9 cellular contexts compared by ENCODE assay signal in genomic region chr11:34633990-34634725, GRCh38. TPM values are rescaled to one million over a fixed set of nuclear protein-coding genes. Genes with fewer than 3 reads are reported as not detected.
DNase-seq lines count a peak whose midpoint lies in the region; ATAC-seq lines count a peak whose summit lies in the region.
"Had no signal": no experiment of that assay in that cellular context is flagged by ENCODE, and none has a peak within 500 bp of the region (broad histone marks: within the 10 kb centered on the region; RNA-seq: fewer than 3 reads in every experiment).

No MANE protein-coding gene starts in this region.

- H3K27me3 Mint-ChIP-seq in T-cell = no peaks in the 10 kb centered on the region
- no peaks in the 10 kb centered on the region for H3K27me3 Mint-ChIP-seq in memory B cell
- H3K27me3 Mint-ChIP-seq in activated T-helper 1 cell treated with anti-CD3 and anti-CD28 coated beads, Interleukin-12 subunit alpha, Interleukin-12 subunit beta, Interleukin-2, Interleukin-4 antibody, amounts not matched to agents 30 ng/mL and 10 ng/mL and 1 ng/mL, durations not matched to agents 14 hours and 24 hours and 36 hours (ENCODE audit: insufficient read depth) = peaks cover 32% of the 10 kb centered on the region

- H3K36me3 Mint-ChIP-seq in T-cell = no peaks in the 10 kb centered on the region
- H3K36me3 Mint-ChIP-seq in memory B cell = no peaks in the 10 kb centered on the region
- H3K36me3 Mint-ChIP-seq in activated T-helper 1 cell treated with anti-CD3 and anti-CD28 coated beads, Interleukin-12 subunit alpha, Interleukin-12 subunit beta, Interleukin-2, Interleukin-4 antibody, amounts not matched to agents 30 ng/mL and 10 ng/mL and 1 ng/mL, durations not matched to agents 14 hours and 24 hours and 36 hours (ENCODE audit: low read depth) = no peaks in the 10 kb centered on the region

- peaks cover 9 to 16% (median 11%) of the 10 kb centered on the region in 3 donors for H3K4me1 Mint-ChIP-seq in T-cell
- peaks cover 14% of the 10 kb centered on the region for H3K4me1 Mint-ChIP-seq in memory B cell
- H3K4me1 Mint-ChIP-seq in activated T-helper 1 cell treated with anti-CD3 and anti-CD28 coated beads, Interleukin-12 subunit alpha, Interleukin-12 subunit beta, Interleukin-2, Interleukin-4 antibody, amounts not matched to agents 30 ng/mL and 10 ng/mL and 1 ng/mL, durations not matched to agents 14 hours and 24 hours and 36 hours (ENCODE audit: low read depth) = peaks cover 17% of the 10 kb centered on the region

- DNase-seq in COLO668 (lab: John Stamatoyannopoulos, UW; ENCODE audit: unreplicated experiment) (peak; percentile 21), T-cell (peak in 1 of 34 experiments; percentile 7), memory B cell (ENCODE audit: low spot score in 2 of 2) (peak; percentile 13 to 42), T1000 (lab: John Stamatoyannopoulos, UW) (no peak)
- DNase-seq in activated T-helper 1 cell treated with anti-CD3 and anti-CD28 coated beads, Interleukin-12 subunit alpha, Interleukin-12 subunit beta, Interleukin-2, Interleukin-4 antibody, amounts not matched to agents 30 ng/mL and 10 ng/mL and 1 ng/mL, durations not matched to agents 14 hours and 24 hours and 36 hours (ENCODE audit: low spot score) = no peak
- DNase-seq in activated CD4-positive, CD25-positive, alpha-beta regulatory T cell treated with anti-CD3 and anti-CD28 coated beads, Interleukin-2, amount 50 U/mL, for 72 hours = no peak

- H3K9me3 Mint-ChIP-seq in T-cell = no peaks in the 10 kb centered on the region
- H3K9me3 Mint-ChIP-seq in memory B cell = no peaks in the 10 kb centered on the region
- no peaks in the 10 kb centered on the region for H3K9me3 Mint-ChIP-seq in activated T-helper 1 cell treated with anti-CD3 and anti-CD28 coated beads, Interleukin-12 subunit alpha, Interleukin-12 subunit beta, Interleukin-2, Interleukin-4 antibody, amounts not matched to agents 30 ng/mL and 10 ng/mL and 1 ng/mL, durations not matched to agents 14 hours and 24 hours and 36 hours

- H3K4me3 Mint-ChIP-seq in T-cell = no peak overlapping the region
- H3K4me3 Mint-ChIP-seq in memory B cell = peak overlapping the region; percentile 35
- H3K4me3 Mint-ChIP-seq in activated T-helper 1 cell treated with anti-CD3 and anti-CD28 coated beads, Interleukin-12 subunit alpha, Interleukin-12 subunit beta, Interleukin-2, Interleukin-4 antibody, amounts not matched to agents 30 ng/mL and 10 ng/mL and 1 ng/mL, durations not matched to agents 14 hours and 24 hours and 36 hours = no peak overlapping the region

- intact Hi-C loops in activated T-helper 1 cell treated with anti-CD3 and anti-CD28 coated beads, Interleukin-12 subunit alpha, Interleukin-12 subunit beta, Interleukin-2, Interleukin-4 antibody, amounts not matched to agents 30 ng/mL and 10 ng/mL and 1 ng/mL, durations not matched to agents 14 hours and 24 hours and 36 hours (cut with micrococcal nuclease) = loop anchor here (1.0 kb wide), 1 partner anchor 16 kb away; no protein-coding TSS in a partner anchor

- H3K27ac Mint-ChIP-seq in T-cell (peak overlapping the region; percentile 36 to 60), memory B cell (peak overlapping the region; percentile 85)
- no peak overlapping the region for H3K27ac Mint-ChIP-seq in activated T-helper 1 cell treated with anti-CD3 and anti-CD28 coated beads, Interleukin-12 subunit alpha, Interleukin-12 subunit beta, Interleukin-2, Interleukin-4 antibody, amounts not matched to agents 30 ng/mL and 10 ng/mL and 1 ng/mL, durations not matched to agents 14 hours and 24 hours and 36 hours

- CTCF ChIA-PET in T-cell (lab: Charles Lee) = no interaction called here

- peak; percentile 87 for ATAC-seq in GM19438 (IDR thresholded peaks at IDR 0.05; ENCODE audit: low read depth, unreplicated experiment)
- peak; percentile 81 for ATAC-seq in HG03469 (IDR thresholded peaks at IDR 0.05; ENCODE audit: unreplicated experiment)
- ATAC-seq in T-cell (replicated peaks in 1 of 4) = peak; percentile 40 to 57 (median 54)
- ATAC-seq in memory B cell (ENCODE audit: low read depth) = peak; percentile 99

- POLR2A ChIA-PET in T-cell (lab: Charles Lee) = no interaction called here

RNA-seq across cellular contexts. Expression of gene EHF, which starts 13.3 kb away (rescaled TPM):
- total RNA-seq in T-cell = under 1 TPM in 3 of 5 donors, not detected in 2; 0.30 to 0.47 (median 0.43) TPM
- total RNA-seq in activated T-helper 1 cell treated with anti-CD3 and anti-CD28 coated beads, Interleukin-12 subunit alpha, Interleukin-12 subunit beta, Interleukin-2, Interleukin-4 antibody, amounts not matched to agents 30 ng/mL and 10 ng/mL and 1 ng/mL, durations not matched to agents 14 hours and 24 hours and 36 hours = not detected in 2 replicates
- total RNA-seq: glomerular endothelial cell had no signal

Comparison
In these comparisons a context has a peak if more than half of its experiments do, and no peak if none do; other contexts are left out.
1. DNase-seq: peak in COLO668 (single experiment) and memory B cell (2 of 2); none in activated T-helper 1 cell treated with anti-CD3 and anti-CD28 coated beads, Interleukin-12 subunit alpha, Interleukin-12 subunit beta, Interleukin-2, Interleukin-4 antibody, amounts not matched to agents 30 ng/mL and 10 ng/mL and 1 ng/mL, durations not matched to agents 14 hours and 24 hours and 36 hours (single experiment), T1000 (single experiment) and activated CD4-positive, CD25-positive, alpha-beta regulatory T cell treated with anti-CD3 and anti-CD28 coated beads, Interleukin-2, amount 50 U/mL, for 72 hours (single experiment).
2. Peak in every context shown above with its lines, with median percentiles within 50 percentile points of each other: ATAC-seq.